In genomic region chr6:143061597-143062385, GRCh38 we compare ENCODE assay signal across 1 cellular context.
TF ChIP-seq lines count a peak whose summit lies in the region.

No MANE protein-coding gene starts in this region.

TF ChIP-seq in HCT116, 20 proteins besides CTCF, POLR2A, EP300 and RAD21 (continued from another document):
- TF ChIP-seq REST (IDR thresholded peaks at IDR 0.05; ENCODE audit: low read depth) = no peak
- no peak for TF ChIP-seq MAX (IDR thresholded peaks at IDR 0.05)
- TF ChIP-seq CBX3 (IDR thresholded peaks at IDR 0.05; ENCODE audit: low read depth) = no peak
- no peak for TF ChIP-seq ZNF274 (IDR thresholded peaks at IDR 0.05; ENCODE audit: low read depth, low read length)
- TF ChIP-seq ZBTB33 (IDR thresholded peaks at IDR 0.05; ENCODE audit: extremely low read depth, insufficient replicate concordance, low read length) = no peak
- TF ChIP-seq SP1 (IDR thresholded peaks at IDR 0.05; ENCODE audit: low read depth) = no peak
- no peak for TF ChIP-seq POLR2AphosphoS5 (IDR thresholded peaks at IDR 0.05; ENCODE audit: low read depth, low read length)
- TF ChIP-seq FOSL1 (IDR thresholded peaks at IDR 0.05; ENCODE audit: low read depth) = no peak
- TF ChIP-seq ZFX (IDR thresholded peaks at IDR 0.05) = no peak
- TF ChIP-seq EZH2 (IDR thresholded peaks at IDR 0.05) = no peak
- no peak for TF ChIP-seq TCF7L2 (IDR thresholded peaks at IDR 0.05; ENCODE audit: borderline replicate concordance, extremely low read depth, insufficient read depth, insufficient read length)
- TF ChIP-seq EGR1 (IDR thresholded peaks at IDR 0.05; ENCODE audit: low read depth) = no peak
- no peak for TF ChIP-seq YY1 (IDR thresholded peaks at IDR 0.05; ENCODE audit: extremely low read depth, insufficient replicate concordance, low read depth, low read length)
- TF ChIP-seq EZH2phosphoT487 (IDR thresholded peaks at IDR 0.05; ENCODE audit: borderline replicate concordance) = no peak
- no peak for TF ChIP-seq ELF1 (IDR thresholded peaks at IDR 0.05; ENCODE audit: borderline replicate concordance, low read depth)
- no peak for TF ChIP-seq SIN3A (IDR thresholded peaks at IDR 0.05; ENCODE audit: low read depth)
- no peak for TF ChIP-seq SRF (IDR thresholded peaks at IDR 0.05; ENCODE audit: low read depth)
- TF ChIP-seq ATF3 (IDR thresholded peaks at IDR 0.05) = no peak
